Comparison of ENCODE assay signal across 14 cellular contexts in genomic region chrX:37776987-37777325, GRCh38. TPM values are rescaled to one million over a fixed set of nuclear protein-coding genes. Genes with fewer than 3 reads are reported as not detected.
DNase-seq lines count a peak whose midpoint lies in the region; ATAC-seq lines count a peak whose summit lies in the region.
"Had no signal": no experiment of that assay in that cellular context is flagged by ENCODE, and none has a peak within 500 bp of the region (broad histone marks: within the 10 kb centered on the region; RNA-seq: fewer than 3 reads in every experiment).

No MANE protein-coding gene starts in this region.

- no peak overlapping the region for H3K27ac ChIP-seq in CD4-positive, CD25-positive, alpha-beta regulatory T cell (ENCODE audit: insufficient read depth, low read length, poor library complexity, severe bottlenecking)
- H3K27ac ChIP-seq: C4-2B, stomach had no signal

- ATAC-seq in CD4-positive, CD25-positive, alpha-beta regulatory T cell (ENCODE audit: low read depth in 2 of 2): no peak
- peak; percentile 17 for ATAC-seq in GM19025 (IDR thresholded peaks at IDR 0.05; ENCODE audit: low read depth, unreplicated experiment)
- peak; percentile 30 for ATAC-seq in HG03135 (IDR thresholded peaks at IDR 0.05; ENCODE audit: unreplicated experiment)
- no peak for ATAC-seq in activated T-helper 17 cell treated with anti-CD3 and anti-CD28 coated beads, Interleukin-2, amount 50 U/mL, for 72 hours (replicated peaks)

- peak overlapping the region in 1 of 4 donors; percentile 10 for H3K4me3 Mint-ChIP-seq in CD4-positive, CD25-positive, alpha-beta regulatory T cell
- H3K4me3 Mint-ChIP-seq in activated T-helper 17 cell treated with anti-CD3 and anti-CD28 coated beads, Interleukin-2, amount 50 U/mL, for 72 hours: no peak overlapping the region
- H3K4me3 Mint-ChIP-seq: activated T-cell treated with anti-CD3 and anti-CD28 coated beads, Interleukin-2, amount 50 U/mL, for 24 hours had no signal

- peak overlapping the region; percentile 10 to 79 (median 67) for H3K27ac Mint-ChIP-seq in CD4-positive, CD25-positive, alpha-beta regulatory T cell
- H3K27ac Mint-ChIP-seq in activated T-helper 17 cell treated with anti-CD3 and anti-CD28 coated beads, Interleukin-2, amount 50 U/mL, for 72 hours: peak overlapping the region; percentile 43

- no peaks in the 10 kb centered on the region for H3K4me1 ChIP-seq in CD4-positive, CD25-positive, alpha-beta regulatory T cell (ENCODE audit: control insufficient read depth, insufficient read depth, low read length, poor library complexity, severe bottlenecking)
- H3K4me1 ChIP-seq: stomach had no signal

- DNase-seq in CD4-positive, CD25-positive, alpha-beta regulatory T cell: no peak
- DNase-seq in OCI-M2 (lab: John Stamatoyannopoulos, UW; ENCODE audit: unreplicated experiment) (no peak), NCI-H1694 (lab: John Stamatoyannopoulos, UW) (no peak), hypothalamus (lab: John Stamatoyannopoulos, UW) (no peak), kidney tubule cell (ENCODE audit: low spot score) (no peak)
- DNase-seq: activated T-cell treated with anti-CD3 and anti-CD28 coated beads, Interleukin-2, amount 50 U/mL, for 24 hours; kidney glomerular epithelial cell; NCI-H1105; occipital lobe; stomach had no signal

- H3K9me3 Mint-ChIP-seq in CD4-positive, CD25-positive, alpha-beta regulatory T cell: no peaks in the 10 kb centered on the region
- no peaks in the 10 kb centered on the region for H3K9me3 Mint-ChIP-seq in activated T-helper 17 cell treated with anti-CD3 and anti-CD28 coated beads, Interleukin-2, amount 50 U/mL, for 72 hours
- H3K9me3 Mint-ChIP-seq: activated T-cell treated with anti-CD3 and anti-CD28 coated beads, Interleukin-2, amount 50 U/mL, for 24 hours had no signal

- H3K36me3 ChIP-seq in CD4-positive, CD25-positive, alpha-beta regulatory T cell (ENCODE audit: control insufficient read depth, insufficient read depth, low read length): no peaks in the 10 kb centered on the region
- H3K36me3 ChIP-seq: stomach had no signal

- peaks cover 0 to 25% (median 14%) of the 10 kb centered on the region in 4 donors for H3K4me1 Mint-ChIP-seq in CD4-positive, CD25-positive, alpha-beta regulatory T cell
- H3K4me1 Mint-ChIP-seq in activated T-helper 17 cell treated with anti-CD3 and anti-CD28 coated beads, Interleukin-2, amount 50 U/mL, for 72 hours: peaks cover 7% of the 10 kb centered on the region

- no peaks in the 10 kb centered on the region for H3K27me3 Mint-ChIP-seq in CD4-positive, CD25-positive, alpha-beta regulatory T cell
- no peaks in the 10 kb centered on the region for H3K27me3 Mint-ChIP-seq in activated T-helper 17 cell treated with anti-CD3 and anti-CD28 coated beads, Interleukin-2, amount 50 U/mL, for 72 hours

- no peaks in the 10 kb centered on the region for H3K9me3 ChIP-seq in CD4-positive, CD25-positive, alpha-beta regulatory T cell (ENCODE audit: control insufficient read depth in 2 of 2, low read length in 2 of 2)
- H3K9me3 ChIP-seq: stomach had no signal

- H3K36me3 Mint-ChIP-seq in CD4-positive, CD25-positive, alpha-beta regulatory T cell: no peaks in the 10 kb centered on the region
- H3K36me3 Mint-ChIP-seq in activated T-helper 17 cell treated with anti-CD3 and anti-CD28 coated beads, Interleukin-2, amount 50 U/mL, for 72 hours (ENCODE audit: low read depth): no peaks in the 10 kb centered on the region

- no peaks in the 10 kb centered on the region for H3K27me3 ChIP-seq in CD4-positive, CD25-positive, alpha-beta regulatory T cell (ENCODE audit: control insufficient read depth, insufficient read depth, low read length)
- H3K27me3 ChIP-seq: stomach had no signal

- peak overlapping the region; percentile 19 for H3K4me3 ChIP-seq in CD4-positive, CD25-positive, alpha-beta regulatory T cell (ENCODE audit: low read depth, low read length)
- H3K4me3 ChIP-seq: stomach had no signal

RNA-seq across cellular contexts. Expression of gene CYBB, which starts 2.9 kb away (rescaled TPM):
- total RNA-seq in CD4-positive, CD25-positive, alpha-beta regulatory T cell: 0.25 TPM
- polyA plus RNA-seq in CD4-positive, CD25-positive, alpha-beta regulatory T cell: 1 to 10 TPM in 1 of 4 donors, under 1 TPM in 2, not detected in 1; 0.19 to 1.2 (median 0.60) TPM
- total RNA-seq in activated T-helper 17 cell treated with anti-CD3 and anti-CD28 coated beads, Interleukin-2, amount 50 U/mL, for 72 hours: under 1 TPM in 1 of 2 donors, not detected in 1; 0.24 TPM

Comparison
In these comparisons a context has a peak if more than half of its experiments do, and no peak if none do; other contexts are left out.
1. ATAC-seq: peak in GM19025 (single experiment) and HG03135 (single experiment); none in CD4-positive, CD25-positive, alpha-beta regulatory T cell (0 of 2) and activated T-helper 17 cell treated with anti-CD3 and anti-CD28 coated beads, Interleukin-2, amount 50 U/mL, for 72 hours (single experiment).